Comparison of ENCODE assay signal across 31 cellular contexts in genomic region chr1:3198371-3199287, GRCh38.
A peak's percentile ranks its signal among the peaks of the same experiment; 100 is the strongest.
DNase-seq lines count a peak whose midpoint lies in the region; TF ChIP-seq lines count a peak whose summit lies in the region.
"Had no signal": no experiment of that assay in that cellular context is flagged by ENCODE, and none has a peak within 500 bp of the region (broad histone marks: within the 10 kb centered on the region; RNA-seq: fewer than 3 reads in every experiment).

No MANE protein-coding gene starts in this region.

- H3K27me3 ChIP-seq in hepatocyte: no peaks in the 10 kb centered on the region
- H3K27me3 ChIP-seq: gastrocnemius medialis, neutrophil, sigmoid colon, upper lobe of left lung had no signal

- H3K36me3 Mint-ChIP-seq in brain: no peaks in the 10 kb centered on the region
- H3K36me3 Mint-ChIP-seq in T-helper 2 cell treated with Interferon-gamma antibody and Interleukin-4, amounts not matched to agents 5 μg/mL and 100 μg/mL, for 36 hours (ENCODE audit: low read depth): no peaks in the 10 kb centered on the region
- H3K36me3 Mint-ChIP-seq: activated naive CD4-positive, alpha-beta T cell treated with anti-CD3 and anti-CD28 coated beads, Interleukin-2, amount 50 U/mL, for 72 hours had no signal

- H2AFZ ChIP-seq in hepatocyte: no peak overlapping the region
- H2AFZ ChIP-seq: PC-9 had no signal

- TF ChIP-seq CTCF in brain (conservative IDR thresholded peaks at IDR 0.05) (no peak), hepatocyte (IDR thresholded peaks at IDR 0.05; ENCODE audit: poor library complexity) (no peak)

- no peaks in the 10 kb centered on the region for H4K20me1 ChIP-seq in hepatocyte (ENCODE audit: insufficient read depth, poor library complexity, severe bottlenecking)

- H3K4me1 ChIP-seq in hepatocyte (ENCODE audit: insufficient read depth): peaks cover 10% of the 10 kb centered on the region
- H3K4me1 ChIP-seq: gastrocnemius medialis, sigmoid colon, upper lobe of left lung had no signal

- no peaks in the 10 kb centered on the region for H3K9me3 ChIP-seq in hepatocyte (ENCODE audit: low read depth)
- H3K9me3 ChIP-seq: gastrocnemius medialis, neutrophil, sigmoid colon, upper lobe of left lung had no signal

- H3K27ac ChIP-seq in hepatocyte: peak overlapping the region; percentile 26
- H3K27ac ChIP-seq: C4-2B, gastrocnemius medialis, KMS-11, neutrophil, PC-9, sigmoid colon had no signal

- peaks cover 7% of the 10 kb centered on the region for H3K27me3 Mint-ChIP-seq in brain
- no peaks in the 10 kb centered on the region for H3K27me3 Mint-ChIP-seq in T-helper 2 cell treated with Interferon-gamma antibody and Interleukin-4, amounts not matched to agents 5 μg/mL and 100 μg/mL, for 36 hours (ENCODE audit: low read depth)
- H3K27me3 Mint-ChIP-seq: activated CD4-positive, alpha-beta T cell treated with anti-CD3 and anti-CD28 coated beads for 36 hours; activated CD8-positive, alpha-beta T cell treated with anti-CD3 and anti-CD28 coated beads for 36 hours; dendritic cell treated with granulocyte-macrophage colony-stimulating factor and Interleukin-4, amounts not matched to agents 40 ng/mL and 50 ng/mL, for 4 days had no signal

- H3K4me3 ChIP-seq in hepatocyte: no peak overlapping the region
- H3K4me3 ChIP-seq: gastrocnemius medialis, PC-9, sigmoid colon, upper lobe of left lung had no signal

- WGBS in hepatocyte (ENCODE audit: low lambda C conversion rate, missing lambda C conversion rate): 63% methylated on average over 41 of the region's 41 CpGs

- peak; percentile 39 for DNase-seq in ELF-1 (ENCODE audit: low read depth, low spot score)
- no peak for DNase-seq in hepatocyte (ENCODE audit: low spot score)
- peak; percentile 77 for DNase-seq in retina
- DNase-seq in T-helper 2 cell treated with Interferon-gamma antibody and Interleukin-4, amounts not matched to agents 5 μg/mL and 100 μg/mL, for 36 hours (ENCODE audit: low spot score): no peak
- DNase-seq in NCI-H1694 (lab: John Stamatoyannopoulos, UW): no peak
- no peak for DNase-seq in activated CD4-positive, CD25-positive, alpha-beta regulatory T cell (lab: John Stamatoyannopoulos, UW)
- no peak for DNase-seq in epidermal melanocyte (ENCODE audit: insufficient read length, low spot score)
- DNase-seq: activated CD4-positive, alpha-beta T cell treated with anti-CD3 and anti-CD28 coated beads for 36 hours; activated CD8-positive, alpha-beta T cell treated with anti-CD3 and anti-CD28 coated beads for 36 hours; activated effector memory CD4-positive, alpha-beta T cell treated with Interleukin-2 at 50 U/mL for 16 hours; DMS79; gastrocnemius medialis; GDM1; H9; hippocampal formation; left colon; NCI-H1417; NCI-H2029 treated with DMSO at 0.1 percent for 48 hours; NCI-H526 treated with DMSO at 0.1 percent for 48 hours; NK-92 treated with Interleukin-12 subunit alpha and Interleukin-12 subunit beta, amount 100 ng/mL, for 24 hours; PC-9; posterior cingulate gyrus; sigmoid colon; stimulated activated CD4-positive, alpha-beta T cell treated with anti-CD3 and anti-CD28 coated beads, Interleukin-4, amount 100 ng/mL, for 24 hours had no signal

- peak overlapping the region; percentile 81 to 97 (median 89) for H3K27ac Mint-ChIP-seq in brain
- no peak overlapping the region for H3K27ac Mint-ChIP-seq in T-helper 2 cell treated with Interferon-gamma antibody and Interleukin-4, amounts not matched to agents 5 μg/mL and 100 μg/mL, for 36 hours
- H3K27ac Mint-ChIP-seq: activated CD4-positive, alpha-beta T cell treated with anti-CD3 and anti-CD28 coated beads for 36 hours; activated CD8-positive, alpha-beta T cell treated with anti-CD3 and anti-CD28 coated beads for 36 hours; activated naive CD4-positive, alpha-beta T cell treated with anti-CD3 and anti-CD28 coated beads, Interleukin-2, amount 50 U/mL, for 72 hours; dendritic cell treated with granulocyte-macrophage colony-stimulating factor and Interleukin-4, amounts not matched to agents 40 ng/mL and 50 ng/mL, for 4 days; H9 had no signal

- no peaks in the 10 kb centered on the region for H3K9me3 Mint-ChIP-seq in brain
- no peaks in the 10 kb centered on the region for H3K9me3 Mint-ChIP-seq in T-helper 2 cell treated with Interferon-gamma antibody and Interleukin-4, amounts not matched to agents 5 μg/mL and 100 μg/mL, for 36 hours
- H3K9me3 Mint-ChIP-seq: activated CD8-positive, alpha-beta T cell treated with anti-CD3 and anti-CD28 coated beads for 36 hours; activated naive CD4-positive, alpha-beta T cell treated with anti-CD3 and anti-CD28 coated beads, Interleukin-2, amount 50 U/mL, for 72 hours; dendritic cell treated with granulocyte-macrophage colony-stimulating factor and Interleukin-4, amounts not matched to agents 40 ng/mL and 50 ng/mL, for 4 days; H9 had no signal

- H3K4me1 Mint-ChIP-seq in brain: peaks cover 49% of the 10 kb centered on the region
- H3K4me1 Mint-ChIP-seq in T-helper 2 cell treated with Interferon-gamma antibody and Interleukin-4, amounts not matched to agents 5 μg/mL and 100 μg/mL, for 36 hours (ENCODE audit: low read depth): no peaks in the 10 kb centered on the region
- H3K4me1 Mint-ChIP-seq: activated CD4-positive, alpha-beta T cell treated with anti-CD3 and anti-CD28 coated beads for 36 hours had no signal

- H3K4me3 Mint-ChIP-seq in brain: peak overlapping the region; percentile 12 to 63 (median 32)
- no peak overlapping the region for H3K4me3 Mint-ChIP-seq in T-helper 2 cell treated with Interferon-gamma antibody and Interleukin-4, amounts not matched to agents 5 μg/mL and 100 μg/mL, for 36 hours
- H3K4me3 Mint-ChIP-seq: activated CD4-positive, alpha-beta T cell treated with anti-CD3 and anti-CD28 coated beads for 36 hours; activated CD8-positive, alpha-beta T cell treated with anti-CD3 and anti-CD28 coated beads for 36 hours; dendritic cell treated with granulocyte-macrophage colony-stimulating factor and Interleukin-4, amounts not matched to agents 40 ng/mL and 50 ng/mL, for 4 days; H9 had no signal

- H3K36me3 ChIP-seq in hepatocyte (replicated peaks; ENCODE audit: insufficient read depth, low read depth): no peaks in the 10 kb centered on the region
- H3K36me3 ChIP-seq: gastrocnemius medialis, neutrophil, sigmoid colon, upper lobe of left lung had no signal

- no peaks in the 10 kb centered on the region for H3K9me2 ChIP-seq in hepatocyte (replicated peaks; ENCODE audit: insufficient read depth)

- H3K4me2 ChIP-seq in hepatocyte: no peak overlapping the region
- H3K4me2 ChIP-seq: KMS-11, PC-9 had no signal

- H3K79me2 ChIP-seq in hepatocyte: no peaks in the 10 kb centered on the region

Comparison
In these comparisons a context has a peak if more than half of its experiments do, and no peak if none do; other contexts are left out.
1. DNase-seq: peak in ELF-1 (single experiment) and retina (single experiment); none in hepatocyte (single experiment), T-helper 2 cell treated with Interferon-gamma antibody and Interleukin-4, amounts not matched to agents 5 μg/mL and 100 μg/mL, for 36 hours (single experiment), NCI-H1694 (single experiment), activated CD4-positive, CD25-positive, alpha-beta regulatory T cell (0 of 4) and epidermal melanocyte (single experiment).